Comparison of ENCODE assay signal across 22 cellular contexts in the genomic region with DNA sequence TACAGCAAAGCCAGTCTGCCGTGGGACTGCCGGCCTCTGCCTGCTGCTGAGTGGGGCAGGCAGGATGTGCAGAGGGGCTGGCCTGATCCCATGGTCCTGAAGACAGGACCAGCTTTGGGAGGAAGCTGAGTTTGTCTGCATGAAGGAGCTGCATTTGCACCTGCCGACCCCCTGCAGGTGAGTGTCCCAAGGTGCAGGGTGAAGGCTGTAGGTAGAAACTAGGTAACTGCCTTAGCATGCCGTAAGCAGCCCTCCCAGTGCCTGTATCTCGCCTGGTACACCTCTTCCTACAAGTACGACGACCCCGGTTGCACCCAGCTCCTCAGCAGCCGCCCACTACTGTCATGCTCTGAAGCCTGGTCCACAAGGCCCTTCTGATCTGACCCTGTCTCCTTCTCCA. TPM values are rescaled to one million over a fixed set of nuclear protein-coding genes. Genes with fewer than 3 reads are reported as not detected.
DNase-seq lines count a peak whose midpoint lies in the region; ATAC-seq and TF ChIP-seq lines count a peak whose summit lies in the region.
"Had no signal": no experiment of that assay in that cellular context is flagged by ENCODE, and none has a peak within 500 bp of the region (broad histone marks: within the 10 kb centered on the region; RNA-seq: fewer than 3 reads in every experiment).

No MANE protein-coding gene starts in this region.

- peaks cover 8% of the 10 kb centered on the region for H3K4me1 ChIP-seq in GM23338 (ENCODE audit: insufficient read depth)
- H3K4me1 ChIP-seq in naive thymus-derived CD4-positive, alpha-beta T cell (ENCODE audit: control insufficient read depth in 2 of 2, insufficient read depth in 2 of 2, low read length in 2 of 2): no peaks in the 10 kb centered on the region

- POLR2A ChIA-PET in naive thymus-derived CD4-positive, alpha-beta T cell (lab: Charles Lee): no interaction called here

- H3K4me3 Mint-ChIP-seq in GM23338: no peak overlapping the region
- H3K4me3 Mint-ChIP-seq in type B pancreatic cell: no peak overlapping the region
- no peak overlapping the region for H3K4me3 Mint-ChIP-seq in naive thymus-derived CD4-positive, alpha-beta T cell
- H3K4me3 Mint-ChIP-seq: activated CD4-positive, alpha-beta T cell treated with anti-CD3 and anti-CD28 coated beads for 36 hours; activated naive CD8-positive, alpha-beta T cell treated with anti-CD3 and anti-CD28 coated beads, Interleukin-2, amount 10 ng/mL, durations not matched to agents 7 days and 5 days; natural killer cell treated with Interleukin-12 subunit alpha and Interleukin-12 subunit beta and Interleukin-15 and Interleukin-18, amount 100 ng/mL, for 72 hours had no signal

- H3K79me2 ChIP-seq in GM23338 (replicated peaks; ENCODE audit: insufficient read depth): no peaks in the 10 kb centered on the region

- no peak overlapping the region for H2AFZ ChIP-seq in GM23338

- H3K27me3 ChIP-seq in GM23338 (ENCODE audit: insufficient read depth): no peaks in the 10 kb centered on the region
- H3K27me3 ChIP-seq in naive thymus-derived CD4-positive, alpha-beta T cell (ENCODE audit: control insufficient read depth in 2 of 2, insufficient read depth in 2 of 2, low read length in 2 of 2): no peaks in the 10 kb centered on the region
- H3K27me3 ChIP-seq: spleen, transverse colon had no signal

- no peak overlapping the region for H3K4me3 ChIP-seq in GM23338
- H3K4me3 ChIP-seq in naive thymus-derived CD4-positive, alpha-beta T cell (ENCODE audit: low read length): no peak overlapping the region
- H3K4me3 ChIP-seq: spleen, transverse colon had no signal

- TF ChIP-seq CTCF in GM23338 (conservative IDR thresholded peaks at IDR 0.05; ENCODE audit: low read depth in 2 of 2) (0 out of 4 replicates have a peak, but pooled peaks of 1 of the 2 experiments have one; percentile 24), type B pancreatic cell (conservative IDR thresholded peaks at IDR 0.05) (peak; percentile 10)

- CTCF ChIA-PET in naive thymus-derived CD4-positive, alpha-beta T cell (lab: Charles Lee): no interaction called here

- peaks cover 11% of the 10 kb centered on the region; the same call in 1 of the 2 replicates for H3K9me2 ChIP-seq in GM23338 (ENCODE audit: insufficient read depth)

- H3K4me1 Mint-ChIP-seq in GM23338 (peaks cover 11% of the 10 kb centered on the region), type B pancreatic cell (ENCODE audit: unreplicated experiment) (peaks cover 27% of the 10 kb centered on the region)
- H3K4me1 Mint-ChIP-seq in naive thymus-derived CD4-positive, alpha-beta T cell: peaks cover 0 to 3% (median 0%) of the 10 kb centered on the region in 7 donors
- H3K4me1 Mint-ChIP-seq: activated CD4-positive, alpha-beta T cell treated with anti-CD3 and anti-CD28 coated beads for 36 hours; activated naive CD8-positive, alpha-beta T cell treated with anti-CD3 and anti-CD28 coated beads, Interleukin-2, amount 10 ng/mL, durations not matched to agents 7 days and 5 days had no signal

- no peaks in the 10 kb centered on the region; the same call in 2 of the 3 replicates for H3K9me3 Mint-ChIP-seq in GM23338
- H3K9me3 Mint-ChIP-seq in type B pancreatic cell: peaks cover 8% of the 10 kb centered on the region
- peaks cover 0 to 1% (median 0%) of the 10 kb centered on the region in 11 donors for H3K9me3 Mint-ChIP-seq in naive thymus-derived CD4-positive, alpha-beta T cell
- H3K9me3 Mint-ChIP-seq: activated naive CD8-positive, alpha-beta T cell treated with anti-CD3 and anti-CD28 coated beads, Interleukin-2, amount 10 ng/mL, durations not matched to agents 7 days and 5 days; natural killer cell treated with Interleukin-12 subunit alpha and Interleukin-12 subunit beta and Interleukin-15 and Interleukin-18, amount 100 ng/mL, for 72 hours had no signal

- peaks cover 15% of the 10 kb centered on the region for H3K27me3 Mint-ChIP-seq in GM23338 (ENCODE audit: insufficient read depth, low read depth, poor library complexity)
- H3K27me3 Mint-ChIP-seq in type B pancreatic cell: no peaks in the 10 kb centered on the region
- H3K27me3 Mint-ChIP-seq in naive thymus-derived CD4-positive, alpha-beta T cell: peaks cover 0 to 5% (median under 1%) of the 10 kb centered on the region in 5 donors
- H3K27me3 Mint-ChIP-seq: activated CD4-positive, alpha-beta T cell treated with anti-CD3 and anti-CD28 coated beads for 36 hours had no signal

- H4K20me1 ChIP-seq in GM23338 (replicated peaks; ENCODE audit: insufficient read depth): no peaks in the 10 kb centered on the region

- no peak overlapping the region for H3K27ac Mint-ChIP-seq in GM23338
- H3K27ac Mint-ChIP-seq in type B pancreatic cell: no peak overlapping the region
- peak overlapping the region in 1 of 9 donors; percentile 51 for H3K27ac Mint-ChIP-seq in naive thymus-derived CD4-positive, alpha-beta T cell
- H3K27ac Mint-ChIP-seq: activated CD4-positive, alpha-beta T cell treated with anti-CD3 and anti-CD28 coated beads for 36 hours; activated naive CD8-positive, alpha-beta T cell treated with anti-CD3 and anti-CD28 coated beads, Interleukin-2, amount 10 ng/mL, durations not matched to agents 7 days and 5 days; natural killer cell treated with Interleukin-12 subunit alpha and Interleukin-12 subunit beta and Interleukin-15 and Interleukin-18, amount 100 ng/mL, for 72 hours had no signal

- intact Hi-C loops in naive thymus-derived CD4-positive, alpha-beta T cell (cut with micrococcal nuclease): no loop called here

- H3K36me3 ChIP-seq in GM23338 (ENCODE audit: insufficient read depth): no peaks in the 10 kb centered on the region
- no peaks in the 10 kb centered on the region for H3K36me3 ChIP-seq in naive thymus-derived CD4-positive, alpha-beta T cell (ENCODE audit: control insufficient read depth in 2 of 3, insufficient read depth in 3 of 3, low read length in 3 of 3)
- H3K36me3 ChIP-seq: spleen, transverse colon had no signal

- DNase-seq in GM23338 (ENCODE audit: low spot score) (peak; percentile 54), RPMI8226 (peak; percentile 21), islet precursor cell (peak; percentile 70), type B pancreatic cell (ENCODE audit: extremely low spot score, unreplicated experiment) (no peak), SW480 (ENCODE audit: low spot score) (no peak), HuH-7.5 (ENCODE audit: low spot score) (no peak)
- no peak for DNase-seq in naive thymus-derived CD4-positive, alpha-beta T cell
- DNase-seq: activated CD4-positive, alpha-beta T cell treated with anti-CD3 and anti-CD28 coated beads for 36 hours; activated CD8-positive, alpha-beta memory T cell treated with anti-CD3 and anti-CD28 coated beads for 24 hours; activated gamma-delta T cell; activated naive CD8-positive, alpha-beta T cell treated with anti-CD3 and anti-CD28 coated beads, Interleukin-2, amount 10 ng/mL, durations not matched to agents 7 days and 5 days; cerebellar nuclear complex; HCEC 1CT; NCI-H1436 treated with DMSO at 0.1 percent for 48 hours; NCI-H2107; NCI-H774; spleen; transverse colon had no signal

- H3K9me3 ChIP-seq in naive thymus-derived CD4-positive, alpha-beta T cell (ENCODE audit: control insufficient read depth in 2 of 3, low read length in 3 of 3): no peaks in the 10 kb centered on the region
- H3K9me3 ChIP-seq: spleen, transverse colon had no signal

- no peak overlapping the region for H3K27ac ChIP-seq in GM23338 (ENCODE audit: low read depth)
- H3K27ac ChIP-seq in naive thymus-derived CD4-positive, alpha-beta T cell (ENCODE audit: low read depth, low read length): no peak overlapping the region
- H3K27ac ChIP-seq: C4-2B, KMS-11, spleen, transverse colon had no signal

- H3K36me3 Mint-ChIP-seq in GM23338 (ENCODE audit: low read depth): no peaks in the 10 kb centered on the region; the same call in 2 of the 3 replicates
- H3K36me3 Mint-ChIP-seq in type B pancreatic cell: no peaks in the 10 kb centered on the region
- no peaks in the 10 kb centered on the region for H3K36me3 Mint-ChIP-seq in naive thymus-derived CD4-positive, alpha-beta T cell
- H3K36me3 Mint-ChIP-seq: activated naive CD8-positive, alpha-beta T cell treated with anti-CD3 and anti-CD28 coated beads, Interleukin-2, amount 10 ng/mL, durations not matched to agents 7 days and 5 days; natural killer cell treated with Interleukin-12 subunit alpha and Interleukin-12 subunit beta and Interleukin-15 and Interleukin-18, amount 100 ng/mL, for 72 hours had no signal

- no peaks in the 10 kb centered on the region for H3F3A ChIP-seq in GM23338 (replicated peaks; ENCODE audit: low read depth)

- ATAC-seq in GM23338: peak; percentile 67
- no peak for ATAC-seq in naive thymus-derived CD4-positive, alpha-beta T cell
- ATAC-seq: activated CD4-positive, alpha-beta T cell treated with anti-CD3 and anti-CD28 coated beads for 36 hours had no signal

- no peak overlapping the region for H3K4me2 ChIP-seq in GM23338
- H3K4me2 ChIP-seq: KMS-11 had no signal

TF ChIP-seq in GM23338, 12 proteins besides CTCF, POLR2A, EP300 and RAD21:
- no peak for TF ChIP-seq NANOG (IDR thresholded peaks at IDR 0.05; ENCODE audit: borderline replicate concordance)

RNA-seq across cellular contexts. Expression of a gene that starts 34.9 kb away (rescaled TPM):
- total RNA-seq in GM23338 (2014; rRNA removed; shearing (Covaris generic)): 96.2 and 102 TPM in 2 replicates
- 17.4 and 17.9 TPM in 2 replicates for polyA plus RNA-seq in GM23338 (2016; fragmentation: Nextera tagmentation; extraction: Ambion mirVana)
- 79.2 and 122 TPM in 2 replicates for total RNA-seq in type B pancreatic cell (ENCODE audit: low replicate concordance)
- not detected for total RNA-seq in naive thymus-derived CD4-positive, alpha-beta T cell
- under 1 TPM in 1 of 2 donors, not detected in 1; 0.10 TPM for polyA plus RNA-seq in naive thymus-derived CD4-positive, alpha-beta T cell
- total RNA-seq: activated naive CD8-positive, alpha-beta T cell treated with anti-CD3 and anti-CD28 coated beads, Interleukin-2, amount 10 ng/mL, durations not matched to agents 7 days and 5 days; natural killer cell treated with Interleukin-12 subunit alpha and Interleukin-12 subunit beta and Interleukin-15 and Interleukin-18, amount 100 ng/mL, for 72 hours; T-helper 1 cell treated with Interleukin-12 subunit alpha and Interleukin-12 subunit beta and Interleukin-4 antibody, amounts not matched to agents 30 ng/mL and 1 ng/mL, for 36 hours had no signal

Comparison
In these comparisons a context has a peak if more than half of its experiments do, and no peak if none do; other contexts are left out.
1. DNase-seq: peak in GM23338 (single experiment), RPMI8226 (single experiment) and islet precursor cell (single experiment); none in type B pancreatic cell (single experiment), SW480 (single experiment), naive thymus-derived CD4-positive, alpha-beta T cell (0 of 9) and HuH-7.5 (single experiment).
2. RNA of a gene that starts 34.9 kb away (total RNA-seq): 96.2 to 102 TPM in GM23338 and 79.2 to 122 TPM in type B pancreatic cell; not detected in naive thymus-derived CD4-positive, alpha-beta T cell; every median in the first group is over 10 times any median in the second.